14 cellular contexts compared by ENCODE assay signal in the genomic region with DNA sequence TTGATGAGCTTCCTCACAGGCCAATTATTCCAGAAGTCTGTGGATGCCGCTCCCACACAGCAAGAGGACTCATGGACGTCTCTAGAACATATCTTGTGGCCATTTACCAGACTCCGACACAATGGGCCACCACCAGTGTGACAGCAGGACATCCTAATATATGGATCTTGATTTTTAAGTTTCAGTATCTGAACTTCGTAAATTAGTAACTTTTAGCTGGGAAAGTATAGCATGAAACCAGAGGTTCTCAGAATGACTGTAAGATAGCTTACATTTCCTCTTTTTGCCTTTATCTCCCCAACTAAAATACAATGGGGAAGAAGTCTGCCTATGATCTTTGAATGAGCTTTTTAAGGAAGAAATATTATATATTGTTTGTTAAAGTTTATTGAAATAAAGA.
A peak's percentile ranks its signal among the peaks of the same experiment; 100 is the strongest.
DNase-seq lines count a peak whose midpoint lies in the region; ATAC-seq and TF ChIP-seq lines count a peak whose summit lies in the region.
"Had no signal": no experiment of that assay in that cellular context is flagged by ENCODE, and none has a peak within 500 bp of the region (broad histone marks: within the 10 kb centered on the region; RNA-seq: fewer than 3 reads in every experiment).

No MANE protein-coding gene starts in this region.

- H3K79me2 ChIP-seq in OCI-LY7 (ENCODE audit: insufficient read depth, low read depth, low read length) = peaks cover 8% of the 10 kb centered on the region; the same call in 1 of the 2 replicates

- TF ChIP-seq CTCF in GM13976 (IDR thresholded peaks at IDR 0.05; ENCODE audit: borderline replicate concordance, control extremely low read depth, extremely low read depth, insufficient read depth, missing control alignments) = no peak
- no peak for TF ChIP-seq CTCF in OCI-LY7 (conservative IDR thresholded peaks at IDR 0.05; ENCODE audit: low read length)
- no peak for TF ChIP-seq CTCF in right lobe of liver (IDR thresholded peaks at IDR 0.05)

- POLR2A ChIA-PET in OCI-LY7 (lab: Charles Lee) = interaction anchor here (0.7 to 1.3 kb wide), 6 partner anchors 14 to 110 kb away, joined by 3 to 4 read pairs (median 3); no protein-coding TSS in a partner anchor

- peaks cover 87% of the 10 kb centered on the region for H3K36me3 ChIP-seq in OCI-LY7 (ENCODE audit: insufficient read depth, low read length)
- no peaks in the 10 kb centered on the region for H3K36me3 ChIP-seq in right lobe of liver
- H3K36me3 ChIP-seq: cardiac muscle cell had no signal

- 66% methylated on average over 4 of the region's 4 CpGs for WGBS in right lobe of liver (ENCODE audit: insufficient coverage, low coverage, low lambda C conversion rate, missing lambda C conversion rate)

- no peak for TF ChIP-seq POLR2A in right lobe of liver (IDR thresholded peaks at IDR 0.05)

- H4K20me1 ChIP-seq in OCI-LY7 (ENCODE audit: insufficient read depth, low read length) = peaks cover 3% of the 10 kb centered on the region; the same call in 1 of the 2 replicates

- H3K9me2 ChIP-seq in OCI-LY7 (ENCODE audit: insufficient read depth, low read length) = no peaks in the 10 kb centered on the region

- no peak overlapping the region for H2AFZ ChIP-seq in OCI-LY7 (ENCODE audit: low read length)

- BruUV-seq in OCI-LY7 (replicated peaks; lab: Mats Ljungman, UMichigan) = no TSS peak

- peak overlapping the region; percentile 8 for H3K27ac ChIP-seq in OCI-LY7 (ENCODE audit: low read depth, low read length, poor library complexity, severe bottlenecking)
- no peak overlapping the region for H3K27ac ChIP-seq in right lobe of liver
- H3K27ac ChIP-seq: cardiac muscle cell had no signal

- H3K4me3 ChIP-seq in OCI-LY7 (ENCODE audit: low read depth, low read length, poor library complexity, severe bottlenecking) = no peak overlapping the region
- no peak overlapping the region for H3K4me3 ChIP-seq in right lobe of liver
- H3K4me3 ChIP-seq: cardiac muscle cell had no signal

- H3K4me2 ChIP-seq in OCI-LY7 (ENCODE audit: low read length) = no peak overlapping the region

- H3K9me3 ChIP-seq in OCI-LY7 (ENCODE audit: low read length) (no peaks in the 10 kb centered on the region), right lobe of liver (no peaks in the 10 kb centered on the region)

- H3K4me1 ChIP-seq in OCI-LY7 (ENCODE audit: insufficient read depth, low read length, poor library complexity, severe bottlenecking) (no peaks in the 10 kb centered on the region), right lobe of liver (no peaks in the 10 kb centered on the region)

- H3K27me3 ChIP-seq in right lobe of liver = no peaks in the 10 kb centered on the region
- H3K27me3 ChIP-seq: cardiac muscle cell had no signal

- peak; percentile 51 for DNase-seq in GM13976 (ENCODE audit: low spot score)
- no peak for DNase-seq in OCI-LY7 (ENCODE audit: low spot score)
- no peak for DNase-seq in GM03348 (ENCODE audit: low spot score)
- no peak for DNase-seq in KBM-7
- DNase-seq in DMS114 treated with DMSO at 0.1 percent for 48 hours (lab: John Stamatoyannopoulos, UW; ENCODE audit: unreplicated experiment) = no peak
- DNase-seq in right lobe of liver = no peak
- DNase-seq: activated T-cell treated with anti-CD3 and anti-CD28 coated beads for 4 hours; CD4-positive, CD25-positive, alpha-beta regulatory T cell; NCI-H187 treated with DMSO at 0.1 percent for 48 hours; substantia nigra had no signal

- ATAC-seq in GM19455 (IDR thresholded peaks at IDR 0.05; ENCODE audit: unreplicated experiment) (peak; percentile 88), HG02981 (IDR thresholded peaks at IDR 0.05; ENCODE audit: unreplicated experiment) (peak; percentile 87), right lobe of liver (no peak)
- ATAC-seq: Right ventricle myocardium inferior had no signal

- intact Hi-C loops in OCI-LY7 (cut with micrococcal nuclease; ENCODE audit: unreplicated experiment) (loop anchor here (5.0 kb wide), 1 partner anchor 36 kb away; no protein-coding TSS in a partner anchor), right lobe of liver (cut with DNase I) (no loop called here)

- CTCF ChIA-PET in OCI-LY7 (lab: Charles Lee; ENCODE audit: unreplicated experiment) = no interaction called here

- in situ Hi-C loops in GM13976 (cut with MboI; ENCODE audit: low sequenced_read_pairs, unreplicated experiment) = no loop called here
- in situ Hi-C loops in KBM-7 (cut with MboI; ENCODE audit: low pct_unique_long_range_greater_than_20kb, low sequenced_read_pairs) = no loop called here

Comparison
In these comparisons a context has a peak if more than half of its experiments do, and no peak if none do; other contexts are left out.
1. ATAC-seq: peak in GM19455 (single experiment) and HG02981 (single experiment); none in right lobe of liver (0 of 4).